Comparison of ENCODE assay signal across 8 cellular contexts in the genomic region with DNA sequence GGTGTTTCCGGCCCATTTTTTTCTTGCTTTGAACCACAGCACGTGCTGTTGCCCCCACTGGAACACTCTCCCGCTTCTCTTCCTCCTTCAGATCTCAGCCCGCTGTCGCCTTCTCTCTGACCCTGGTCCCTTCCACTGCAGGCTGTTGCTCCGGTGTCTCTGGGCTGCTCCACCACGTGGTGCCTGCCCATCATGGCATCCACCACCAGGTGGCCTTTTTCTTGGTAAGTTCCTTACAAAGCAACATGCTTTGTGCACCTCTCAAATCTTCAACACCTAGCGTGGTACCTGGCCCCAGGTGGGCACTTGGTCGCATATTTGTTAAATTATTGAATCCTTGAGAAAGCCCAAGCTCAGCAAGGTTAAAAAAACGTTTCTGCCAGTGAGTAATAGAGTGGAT. TPM values are rescaled to one million over a fixed set of nuclear protein-coding genes. Genes with fewer than 3 reads are reported as not detected.
DNase-seq lines count a peak whose midpoint lies in the region; ATAC-seq and TF ChIP-seq lines count a peak whose summit lies in the region.

No MANE protein-coding gene starts in this region.

- no peak overlapping the region for H3K27ac Mint-ChIP-seq in HFFc6
- no peak overlapping the region for H3K27ac Mint-ChIP-seq in activated T-helper 17 cell treated with anti-CD3 and anti-CD28 coated beads, Interleukin-2, amount 50 U/mL, for 72 hours

- H3K36me3 ChIP-seq in liver (ENCODE audit: control insufficient read depth in 4 of 4, insufficient read depth in 3 of 4, low read depth in 1 of 4, low read length in 3 of 4) = no peaks in the 10 kb centered on the region
- H3K36me3 ChIP-seq in psoas muscle (ENCODE audit: insufficient read depth in 1 of 2, low read depth in 1 of 2) = no peaks in the 10 kb centered on the region

- H3K4me3 Mint-ChIP-seq in HFFc6 = no peak overlapping the region
- H3K4me3 Mint-ChIP-seq in activated T-helper 17 cell treated with anti-CD3 and anti-CD28 coated beads, Interleukin-2, amount 50 U/mL, for 72 hours = no peak overlapping the region

- DNase-seq in D341Med (ENCODE audit: low spot score) (peak; percentile 61), HFFc6 (no peak), psoas muscle (no peak)
- peak; percentile 22 to 34 for DNase-seq in activated CD4-positive, alpha-beta T cell treated with anti-CD3 and anti-CD28 coated beads, Interleukin-2, amount 50 U/mL, for 48 hours

- no peak for ATAC-seq in activated T-helper 17 cell treated with anti-CD3 and anti-CD28 coated beads, Interleukin-2, amount 50 U/mL, for 72 hours (replicated peaks)
- ATAC-seq in GM18868 (IDR thresholded peaks at IDR 0.05; ENCODE audit: unreplicated experiment) = no peak
- ATAC-seq in GM21447 (IDR thresholded peaks at IDR 0.05; ENCODE audit: unreplicated experiment) = no peak
- ATAC-seq in psoas muscle = no peak

- no peaks in the 10 kb centered on the region for H3K4me1 ChIP-seq in liver (ENCODE audit: control insufficient read depth in 4 of 4, insufficient read depth in 4 of 4, low read length in 3 of 4)
- no peaks in the 10 kb centered on the region for H3K4me1 ChIP-seq in psoas muscle

- peaks cover 0 to 5% (median 2%) of the 10 kb centered on the region in 4 donors for H3K27me3 ChIP-seq in liver (ENCODE audit: control insufficient read depth in 4 of 4, insufficient read depth in 4 of 4, low read length in 3 of 4)
- peaks cover 0 to 4% (median 4%) of the 10 kb centered on the region in 3 donors for H3K27me3 ChIP-seq in psoas muscle (ENCODE audit: insufficient read depth in 3 of 3, low read length in 2 of 3)

- TF ChIP-seq CTCF in HFFc6 (IDR thresholded peaks at IDR 0.05) = peak; percentile 70
- peak; percentile 24 for TF ChIP-seq CTCF in liver (IDR thresholded peaks at IDR 0.05; ENCODE audit: low read depth, low read length, missing input control)
- TF ChIP-seq CTCF in psoas muscle (IDR thresholded peaks at IDR 0.05) = no peak

- H3K4me1 Mint-ChIP-seq in HFFc6 (ENCODE audit: low read depth) = peaks cover 31% of the 10 kb centered on the region
- H3K4me1 Mint-ChIP-seq in activated T-helper 17 cell treated with anti-CD3 and anti-CD28 coated beads, Interleukin-2, amount 50 U/mL, for 72 hours = no peaks in the 10 kb centered on the region

- intact Hi-C loops in psoas muscle (cut with DNase I) = no loop called here

- H3K9me3 ChIP-seq in liver (ENCODE audit: control insufficient read depth in 4 of 4, low read length in 3 of 4) = no peaks in the 10 kb centered on the region
- no peaks in the 10 kb centered on the region for H3K9me3 ChIP-seq in psoas muscle

- peak in 1 of 2 donors; percentile 51 for TF ChIP-seq RAD21 in liver (IDR thresholded peaks at IDR 0.05)

- H3K36me3 Mint-ChIP-seq in HFFc6 (ENCODE audit: low read depth) = no peaks in the 10 kb centered on the region
- H3K36me3 Mint-ChIP-seq in activated T-helper 17 cell treated with anti-CD3 and anti-CD28 coated beads, Interleukin-2, amount 50 U/mL, for 72 hours (ENCODE audit: low read depth) = no peaks in the 10 kb centered on the region

- no peak overlapping the region for H3K9ac ChIP-seq in liver (ENCODE audit: low read depth in 1 of 2, low read length in 2 of 2)

- H3K9me3 Mint-ChIP-seq in HFFc6 = no peaks in the 10 kb centered on the region
- H3K9me3 Mint-ChIP-seq in activated T-helper 17 cell treated with anti-CD3 and anti-CD28 coated beads, Interleukin-2, amount 50 U/mL, for 72 hours = no peaks in the 10 kb centered on the region

- H3K27me3 Mint-ChIP-seq in HFFc6 (ENCODE audit: insufficient read depth) = peaks cover 14% of the 10 kb centered on the region
- peaks cover 43% of the 10 kb centered on the region for H3K27me3 Mint-ChIP-seq in activated T-helper 17 cell treated with anti-CD3 and anti-CD28 coated beads, Interleukin-2, amount 50 U/mL, for 72 hours

- WGBS in liver = 40% methylated on average over 10 of the region's 10 CpGs
- WGBS in psoas muscle, 3 donors = 43 to 52% (median 44%) methylated on average over 10 of the region's 10 CpGs

- H3K4me3 ChIP-seq in liver (ENCODE audit: low read depth in 1 of 3, low read length in 3 of 3) = no peak overlapping the region
- H3K4me3 ChIP-seq in psoas muscle = no peak overlapping the region

- no peak overlapping the region for H3K27ac ChIP-seq in liver (ENCODE audit: low read depth in 1 of 2, low read length in 2 of 2)
- no peak overlapping the region for H3K27ac ChIP-seq in psoas muscle

TF ChIP-seq in liver, 16 proteins besides CTCF, POLR2A, EP300 and RAD21:
- TF ChIP-seq TAF1 (conservative IDR thresholded peaks at IDR 0.05) (no peak), EGR1 (IDR thresholded peaks at IDR 0.05; ENCODE audit: low read depth in 2 of 2) (no peak), SP1 (IDR thresholded peaks at IDR 0.05) (no peak), JUND (IDR thresholded peaks at IDR 0.05) (no peak), YY1 (IDR thresholded peaks at IDR 0.05) (no peak), FOXA2 (IDR thresholded peaks at IDR 0.05) (no peak), RXRA (IDR thresholded peaks at IDR 0.05) (no peak), HNF4G (IDR thresholded peaks at IDR 0.05) (no peak), GABPA (IDR thresholded peaks at IDR 0.05 in 1 of 2, conservative IDR thresholded peaks at IDR 0.05 in 1 of 2) (no peak), NR2F2 (IDR thresholded peaks at IDR 0.05) (no peak), FOXA1 (IDR thresholded peaks at IDR 0.05) (no peak), HNF4A (conservative IDR thresholded peaks at IDR 0.05) (no peak)
- TF ChIP-seq, protein P1, sequence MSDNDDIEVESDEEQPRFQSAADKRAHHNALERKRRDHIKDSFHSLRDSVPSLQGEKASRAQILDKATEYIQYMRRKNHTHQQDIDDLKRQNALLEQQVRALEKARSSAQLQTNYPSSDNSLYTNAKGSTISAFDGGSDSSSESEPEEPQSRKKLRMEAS (IDR thresholded peaks at IDR 0.05) = no peak
- TF ChIP-seq, protein P2, sequence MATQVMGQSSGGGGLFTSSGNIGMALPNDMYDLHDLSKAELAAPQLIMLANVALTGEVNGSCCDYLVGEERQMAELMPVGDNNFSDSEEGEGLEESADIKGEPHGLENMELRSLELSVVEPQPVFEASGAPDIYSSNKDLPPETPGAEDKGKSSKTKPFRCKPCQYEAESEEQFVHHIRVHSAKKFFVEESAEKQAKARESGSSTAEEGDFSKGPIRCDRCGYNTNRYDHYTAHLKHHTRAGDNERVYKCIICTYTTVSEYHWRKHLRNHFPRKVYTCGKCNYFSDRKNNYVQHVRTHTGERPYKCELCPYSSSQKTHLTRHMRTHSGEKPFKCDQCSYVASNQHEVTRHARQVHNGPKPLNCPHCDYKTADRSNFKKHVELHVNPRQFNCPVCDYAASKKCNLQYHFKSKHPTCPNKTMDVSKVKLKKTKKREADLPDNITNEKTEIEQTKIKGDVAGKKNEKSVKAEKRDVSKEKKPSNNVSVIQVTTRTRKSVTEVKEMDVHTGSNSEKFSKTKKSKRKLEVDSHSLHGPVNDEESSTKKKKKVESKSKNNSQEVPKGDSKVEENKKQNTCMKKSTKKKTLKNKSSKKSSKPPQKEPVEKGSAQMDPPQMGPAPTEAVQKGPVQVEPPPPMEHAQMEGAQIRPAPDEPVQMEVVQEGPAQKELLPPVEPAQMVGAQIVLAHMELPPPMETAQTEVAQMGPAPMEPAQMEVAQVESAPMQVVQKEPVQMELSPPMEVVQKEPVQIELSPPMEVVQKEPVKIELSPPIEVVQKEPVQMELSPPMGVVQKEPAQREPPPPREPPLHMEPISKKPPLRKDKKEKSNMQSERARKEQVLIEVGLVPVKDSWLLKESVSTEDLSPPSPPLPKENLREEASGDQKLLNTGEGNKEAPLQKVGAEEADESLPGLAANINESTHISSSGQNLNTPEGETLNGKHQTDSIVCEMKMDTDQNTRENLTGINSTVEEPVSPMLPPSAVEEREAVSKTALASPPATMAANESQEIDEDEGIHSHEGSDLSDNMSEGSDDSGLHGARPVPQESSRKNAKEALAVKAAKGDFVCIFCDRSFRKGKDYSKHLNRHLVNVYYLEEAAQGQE (IDR thresholded peaks at IDR 0.05) = no peak
- TF ChIP-seq, protein P3, sequence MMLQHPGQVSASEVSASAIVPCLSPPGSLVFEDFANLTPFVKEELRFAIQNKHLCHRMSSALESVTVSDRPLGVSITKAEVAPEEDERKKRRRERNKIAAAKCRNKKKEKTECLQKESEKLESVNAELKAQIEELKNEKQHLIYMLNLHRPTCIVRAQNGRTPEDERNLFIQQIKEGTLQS (IDR thresholded peaks at IDR 0.05) = no peak
- TF ChIP-seq, protein P4, sequence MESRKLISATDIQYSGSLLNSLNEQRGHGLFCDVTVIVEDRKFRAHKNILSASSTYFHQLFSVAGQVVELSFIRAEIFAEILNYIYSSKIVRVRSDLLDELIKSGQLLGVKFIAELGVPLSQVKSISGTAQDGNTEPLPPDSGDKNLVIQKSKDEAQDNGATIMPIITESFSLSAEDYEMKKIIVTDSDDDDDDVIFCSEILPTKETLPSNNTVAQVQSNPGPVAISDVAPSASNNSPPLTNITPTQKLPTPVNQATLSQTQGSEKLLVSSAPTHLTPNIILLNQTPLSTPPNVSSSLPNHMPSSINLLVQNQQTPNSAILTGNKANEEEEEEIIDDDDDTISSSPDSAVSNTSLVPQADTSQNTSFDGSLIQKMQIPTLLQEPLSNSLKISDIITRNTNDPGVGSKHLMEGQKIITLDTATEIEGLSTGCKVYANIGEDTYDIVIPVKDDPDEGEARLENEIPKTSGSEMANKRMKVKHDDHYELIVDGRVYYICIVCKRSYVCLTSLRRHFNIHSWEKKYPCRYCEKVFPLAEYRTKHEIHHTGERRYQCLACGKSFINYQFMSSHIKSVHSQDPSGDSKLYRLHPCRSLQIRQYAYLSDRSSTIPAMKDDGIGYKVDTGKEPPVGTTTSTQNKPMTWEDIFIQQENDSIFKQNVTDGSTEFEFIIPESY (IDR thresholded peaks at IDR 0.05) = no peak

RNA-seq across cellular contexts. Expression of a gene that starts 19.1 kb away (rescaled TPM):
- total RNA-seq in HFFc6 (2021; fragmentation: NEBNext Ultra II Directional; extraction: Animal tissue kit (Norgen Biotek cat#: 25700)) = not detected
- total RNA-seq in liver (under 1 TPM in 1 of 2 donors, not detected in 1; 0.14 TPM), psoas muscle (not detected)
- polyA plus RNA-seq in liver (not detected), psoas muscle (under 1 TPM in 1 of 3 donors, not detected in 2; 0.01 TPM)
- not detected for total RNA-seq in activated T-helper 17 cell treated with anti-CD3 and anti-CD28 coated beads, Interleukin-2, amount 50 U/mL, for 72 hours

Comparison
In these comparisons a context has a peak if more than half of its experiments do, and no peak if none do; other contexts are left out.
1. DNase-seq: peak in D341Med (single experiment) and activated CD4-positive, alpha-beta T cell treated with anti-CD3 and anti-CD28 coated beads, Interleukin-2, amount 50 U/mL, for 48 hours (2 of 2); none in HFFc6 (single experiment) and psoas muscle (0 of 2).